Comparison of ENCODE assay signal across 24 cellular contexts in genomic region chr20:37380864-37381579, GRCh38. TPM values are rescaled to one million over a fixed set of nuclear protein-coding genes. Genes with fewer than 3 reads are reported as not detected.
DNase-seq lines count a peak whose midpoint lies in the region; ATAC-seq, FAIRE-seq and TF ChIP-seq lines count a peak whose summit lies in the region.
"Had no signal": no experiment of that assay in that cellular context is flagged by ENCODE, and none has a peak within 500 bp of the region (broad histone marks: within the 10 kb centered on the region; RNA-seq: fewer than 3 reads in every experiment).

No MANE protein-coding gene starts in this region.

- H3K9me3 ChIP-seq in GM12878 (replicated peaks; ENCODE audit: control insufficient read depth, insufficient read depth, low read length) (no peaks in the 10 kb centered on the region; the same call in 2 of the 3 replicates), lower lobe of right lung (no peaks in the 10 kb centered on the region), stomach (no peaks in the 10 kb centered on the region)
- H3K9me3 ChIP-seq: BE2C, esophagus muscularis mucosa, right lobe of liver, upper lobe of right lung had no signal

- no peak for ATAC-seq in activated CD4-positive, CD25-positive, alpha-beta regulatory T cell treated with anti-CD3 and anti-CD28 coated beads, Interleukin-2, amount 50 U/mL, for 24 hours
- ATAC-seq in GM12878, result no peak
- ATAC-seq in lower lobe of right lung, result no peak
- no peak for ATAC-seq in natural killer cell
- ATAC-seq in HG03097 (IDR thresholded peaks at IDR 0.05; ENCODE audit: low FRiP score, unreplicated experiment), result no peak
- ATAC-seq in GM18520 (IDR thresholded peaks at IDR 0.05; ENCODE audit: unreplicated experiment), result no peak
- ATAC-seq: effector memory CD8-positive, alpha-beta T cell; upper lobe of right lung had no signal

- H3K27me3 ChIP-seq in GM12878 (replicated peaks in 1 of 2; ENCODE audit: control insufficient read depth in 2 of 2, insufficient read depth in 2 of 2, low read length in 1 of 2) (no peaks in the 10 kb centered on the region), lower lobe of right lung (ENCODE audit: low read depth) (no peaks in the 10 kb centered on the region), stomach (no peaks in the 10 kb centered on the region)
- H3K27me3 ChIP-seq: BE2C, esophagus muscularis mucosa, right lobe of liver, upper lobe of right lung had no signal

- no peak for TF ChIP-seq RAD21 in GM12878 (IDR thresholded peaks at IDR 0.05; ENCODE audit: insufficient read depth, low read depth, low read length)

- SMC1A ChIA-PET in GM12878 (lab: Charles Lee; ENCODE audit: uncharacterized antibody, unreplicated experiment), result interaction anchor here (0.7 to 5.9 kb wide), 10 partner anchors 9 to 185 kb away, joined by 3 to 37 read pairs (median 4); partner anchors contain the start of gene MANBAL

- H3K36me3 Mint-ChIP-seq in natural killer cell, result no peaks in the 10 kb centered on the region

- H3K4me1 Mint-ChIP-seq in natural killer cell, result peaks cover 6 to 28% of the 10 kb centered on the region in 2 donors

- in situ Hi-C loops in GM12878 (cut with MboI), result loop anchor here (5.0 kb wide), 1 partner anchor 109 kb away; no protein-coding TSS in a partner anchor

- H3K4me1 ChIP-seq in GM12878 (ENCODE audit: control insufficient read depth, insufficient read depth, low read length), result peaks cover 52% of the 10 kb centered on the region
- H3K4me1 ChIP-seq in lower lobe of right lung, result peaks cover 22% of the 10 kb centered on the region
- peaks cover 39 to 79% (median 57%) of the 10 kb centered on the region in 4 donors for H3K4me1 ChIP-seq in stomach

- 87% methylated on average over 15 of the region's 16 CpGs for WGBS in GM12878 (ENCODE audit: insufficient coverage, insufficient replicate concordance, low lambda C conversion rate, missing lambda C conversion rate)
- WGBS in stomach, 5 donors, result 81 to 86% (median 82%) methylated on average over 16 of the region's 16 CpGs

- no peak overlapping the region for H3K27ac Mint-ChIP-seq in natural killer cell

- H3K4me3 Mint-ChIP-seq in natural killer cell, result no peak overlapping the region
- H3K4me3 Mint-ChIP-seq: effector memory CD8-positive, alpha-beta T cell had no signal

- no peak overlapping the region for H3K4me2 ChIP-seq in GM12878 (ENCODE audit: control insufficient read depth, insufficient read depth)

- peak; percentile 16 for DNase-seq in activated CD4-positive, CD25-positive, alpha-beta regulatory T cell treated with anti-CD3 and anti-CD28 coated beads, Interleukin-2, amount 50 U/mL, for 72 hours
- DNase-seq in GM12878 (ENCODE audit: low read depth, low spot score) (no peak), lower lobe of right lung (peak; percentile 35), stomach (no peak), natural killer cell (no peak)
- DNase-seq: activated CD4-positive, alpha-beta T cell treated with anti-CD3 and anti-CD28 coated beads, Interleukin-2, amount 50 U/mL, for 4 hours; activated CD8-positive, alpha-beta memory T cell treated with anti-CD3 and anti-CD28 coated beads, Interleukin-2, amount 50 U/mL, for 4 hours; DMS79; effector memory CD8-positive, alpha-beta T cell; foreskin melanocyte; hippocampal formation; NCI-H1092; NCI-H187; RPMI8226; stimulated activated CD8-positive, alpha-beta memory T cell treated with anti-CD3 and anti-CD28 coated beads, Interleukin-4, amount 100 ng/mL, for 48 hours had no signal

- BruUV-seq in GM12878 (replicated peaks; lab: Mats Ljungman, UMichigan), result no TSS peak

- no peak overlapping the region for H2AFZ ChIP-seq in GM12878 (ENCODE audit: control insufficient read depth, low read depth, low read length)

- H3K36me3 ChIP-seq in GM12878 (ENCODE audit: control insufficient read depth in 2 of 2, insufficient read depth in 2 of 2, low read length in 1 of 2) (peaks cover 24 to 48% of the 10 kb centered on the region in 2 experiments; a peak in 3 of 4 replicates), lower lobe of right lung (peaks cover 21% of the 10 kb centered on the region), stomach (peaks cover 13 to 32% (median 22%) of the 10 kb centered on the region in 4 donors)
- H3K36me3 ChIP-seq: BE2C, right lobe of liver had no signal

- TF ChIP-seq CTCF in GM12878 (IDR thresholded peaks at IDR 0.05 in 2 of 3, conservative IDR thresholded peaks at IDR 0.05 in 1 of 3; ENCODE audit: control insufficient read depth in 2 of 3, extremely low read depth in 1 of 3, insufficient read depth in 1 of 3, low read depth in 3 of 3, low read length in 3 of 3) (no peak), lower lobe of right lung (IDR thresholded peaks at IDR 0.05) (no peak), stomach (IDR thresholded peaks at IDR 0.05) (no peak), natural killer cell (IDR thresholded peaks at IDR 0.05) (no peak)

- H3K79me2 ChIP-seq in GM12878 (ENCODE audit: control insufficient read depth, insufficient read depth, low read length), result peaks cover 38% of the 10 kb centered on the region

- H3K9ac ChIP-seq in GM12878 (ENCODE audit: control insufficient read depth, insufficient read depth, low read length), result no peak overlapping the region

- no peak for TF ChIP-seq POLR2A in GM12878 (IDR thresholded peaks at IDR 0.05; ENCODE audit: low read depth, low read length)
- no peak for TF ChIP-seq POLR2A in stomach (IDR thresholded peaks at IDR 0.05)

- H3K4me3 ChIP-seq in GM12878 (no peak overlapping the region), lower lobe of right lung (no peak overlapping the region), stomach (no peak overlapping the region)
- H3K4me3 ChIP-seq: esophagus muscularis mucosa, right lobe of liver, upper lobe of right lung had no signal

- CTCF ChIA-PET in GM12878 (lab: Yijun Ruan, JAX), result interaction anchor here (0.6 to 5.3 kb wide), 9 partner anchors 9 to 152 kb away, joined by 3 to 44 read pairs (median 5); no protein-coding TSS in a partner anchor

- intact Hi-C loops in GM12878 (cut with micrococcal nuclease; ENCODE audit: unreplicated experiment), result loop anchor here (5.0 kb wide), 1 partner anchor 44 kb away; no protein-coding TSS in a partner anchor
- intact Hi-C loops in lower lobe of right lung (cut with DNase I), result loop anchor here (10.0 kb wide), 1 partner anchor 116 kb away; the partner anchor contains the start of gene GHRH
- intact Hi-C loops in stomach (cut with DNase I; ENCODE audit: low total_unique reads), result loop anchor here (10.0 kb wide), 1 partner anchor 154 kb away; no protein-coding TSS in a partner anchor
- intact Hi-C loops in natural killer cell (cut with micrococcal nuclease), result no loop called here

- H3K9me3 Mint-ChIP-seq in natural killer cell, result no peaks in the 10 kb centered on the region
- H3K9me3 Mint-ChIP-seq: effector memory CD8-positive, alpha-beta T cell had no signal

- RAD21 ChIA-PET in GM12878 (lab: Charles Lee; ENCODE audit: unreplicated experiment), result interaction anchor here (1.0 to 5.2 kb wide), 11 partner anchors 10 to 110 kb away, joined by 3 to 28 read pairs (median 5); no protein-coding TSS in a partner anchor

- no peaks in the 10 kb centered on the region for H3K27me3 Mint-ChIP-seq in natural killer cell (ENCODE audit: low read depth in 2 of 2)
- H3K27me3 Mint-ChIP-seq: effector memory CD8-positive, alpha-beta T cell had no signal

- H4K20me1 ChIP-seq in GM12878 (ENCODE audit: control insufficient read depth, insufficient read depth), result no peaks in the 10 kb centered on the region

- FAIRE-seq in GM12878 (lab: Jason Lieb, UNC), result no peak

- H3K27ac ChIP-seq in GM12878 (ENCODE audit: control insufficient read depth, insufficient read depth) (peak overlapping the region; percentile 35; the same call in 1 of the 2 replicates), lower lobe of right lung (no peak overlapping the region), stomach (peak overlapping the region; percentile 46 to 79 (median 63))
- H3K27ac ChIP-seq: esophagus muscularis mucosa, HL-60, right lobe of liver, upper lobe of right lung, VCaP had no signal

- TF ChIP-seq EP300 in GM12878 (IDR thresholded peaks at IDR 0.05; ENCODE audit: borderline replicate concordance in 1 of 2, control insufficient read depth in 1 of 2, low read depth in 2 of 2, low read length in 2 of 2) (no peak), stomach (IDR thresholded peaks at IDR 0.05) (no peak)

- POLR2A ChIA-PET in GM12878 (lab: Charles Lee), result interaction anchor here (0.6 to 3.0 kb wide), 10 partner anchors 9 to 111 kb away, joined by 3 to 13 read pairs (median 3); partner anchors contain the start of gene SRC

TF ChIP-seq in GM12878, 131 proteins besides CTCF, POLR2A, EP300 and RAD21:
- TF ChIP-seq YY1 (IDR thresholded peaks at IDR 0.05; ENCODE audit: low read depth, low read length) (0 out of 2 replicates have a peak, but pooled peaks have one; percentile 2), JUND (IDR thresholded peaks at IDR 0.05; ENCODE audit: low read depth, low read length) (no peak)

RNA-seq across cellular contexts. Expression of gene SRC, which starts 35.1 kb away (rescaled TPM):
- 118 and 148 TPM in 2 replicates for total RNA-seq in GM12878 (2013; cell fraction: nucleolus; rRNA removed)
- total RNA-seq in GM12878 (2014; rRNA removed), result 22.1 and 27.4 TPM in 2 replicates
- 19.3 and 20.0 TPM in 2 replicates for total RNA-seq in GM12878 (2014; rRNA removed; fragmentation: Illumina TruSeq; extraction: Trizol)
- total RNA-seq in GM12878 (2021), result 63.5 and 71.3 TPM in 2 replicates
- polyA plus RNA-seq in GM12878 (2011; ENCODE audit: low read depth), result 15.0 TPM
- 18.4 and 32.0 TPM in 2 replicates for polyA plus RNA-seq in GM12878 (2011; rRNA removed)
- polyA plus RNA-seq in GM12878 (2011; cell fraction: cytosol; rRNA removed), result 41.3 and 47.7 TPM in 2 replicates
- polyA plus RNA-seq in GM12878 (2011; cell fraction: nucleus; rRNA removed), result 185 and 196 TPM in 2 replicates
- polyA plus RNA-seq in GM12878 (2012), result 25.3 and 26.0 TPM in 2 replicates
- 20.3 and 33.1 TPM in 2 replicates for polyA plus RNA-seq in GM12878 (2014; fragmentation: Illumina TruSeq; extraction: Trizol)
- under 1 TPM; 0.60 to 0.85 TPM for polyA plus RNA-seq in GM12878 (2014; fragmentation: Nextera tagmentation; extraction: Ambion mirVana)
- polyA plus RNA-seq in GM12878 (2014; rRNA removed), result 47.1 and 61.4 TPM in 2 replicates
- polyA plus RNA-seq in GM12878 (2016; fragmentation: Nextera tagmentation; extraction: Ambion mirVana), result 10 to 100 TPM; 26.9 TPM
- 41.8 and 64.6 TPM in 2 replicates for polyA minus RNA-seq in GM12878 (2011; rRNA and poly(A)+ RNA removed)
- polyA minus RNA-seq in GM12878 (2011; cell fraction: cytosol; rRNA and poly(A)+ RNA removed), result 22.9 and 30.8 TPM in 2 replicates
- 42.9 and 73.0 TPM in 2 replicates for polyA minus RNA-seq in GM12878 (2011; cell fraction: nucleus; rRNA and poly(A)+ RNA removed)
- total RNA-seq in lower lobe of right lung, result 72.7 TPM
- total RNA-seq in stomach, result 100 to 1,000 TPM in 1 of 5 donors, 10 to 100 TPM in 4; 31.6 to 471 (median 69.8) TPM
- 10 to 100 TPM; 40.7 to 47.4 (median 47.2) TPM for polyA plus RNA-seq in stomach
- total RNA-seq in natural killer cell, result 10 to 100 TPM in 2 of 3 donors, 1 to 10 TPM in 1; 2.3 to 15.6 (median 10.5) TPM

Comparison
In these comparisons a context has a peak if more than half of its experiments do, and no peak if none do; other contexts are left out.
1. DNase-seq: peak in activated CD4-positive, CD25-positive, alpha-beta regulatory T cell treated with anti-CD3 and anti-CD28 coated beads, Interleukin-2, amount 50 U/mL, for 72 hours (single experiment) and lower lobe of right lung (single experiment); none in GM12878 (single experiment), stomach (single experiment) and natural killer cell (single experiment).